ENCODE assay signal across 14 cellular contexts in the genomic region with DNA sequence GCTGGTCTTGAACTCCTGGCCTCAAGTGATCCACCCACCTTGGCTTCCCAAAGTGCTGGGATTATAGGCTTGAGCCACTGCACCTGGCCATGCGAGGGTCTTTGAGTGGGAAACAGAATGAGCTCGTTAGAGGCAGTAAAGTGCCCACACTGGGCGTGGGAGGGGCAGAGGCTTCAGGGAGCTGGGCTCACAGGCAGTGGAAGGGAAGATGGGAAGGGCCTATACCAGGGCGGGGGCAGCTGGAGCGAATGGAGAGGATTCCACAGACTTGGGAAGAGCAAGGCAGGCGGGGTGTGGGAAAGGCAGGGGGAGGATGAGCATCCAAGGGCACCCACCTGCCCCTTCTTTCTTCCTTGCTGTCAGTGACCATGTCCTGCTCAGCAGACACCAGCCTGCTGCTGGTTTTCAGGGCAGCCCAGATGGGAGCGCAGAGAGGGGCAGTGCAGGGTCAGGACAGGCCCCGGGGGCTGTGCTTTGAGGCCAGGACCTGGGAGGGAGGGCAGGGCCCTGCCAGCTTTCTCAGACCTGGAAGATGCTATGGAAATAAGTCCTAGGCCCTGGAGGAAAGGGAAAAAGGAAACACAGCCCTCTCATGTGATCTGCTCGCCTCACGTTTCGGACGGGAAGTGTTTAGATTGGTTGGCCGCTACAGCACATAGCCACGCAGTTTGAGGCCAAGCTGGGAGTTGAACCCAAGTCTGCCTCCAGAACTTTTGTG. TPM values are rescaled to one million over a fixed set of nuclear protein-coding genes. Genes with fewer than 3 reads are reported as not detected.
A peak's percentile ranks its signal among the peaks of the same experiment; 100 is the strongest.
DNase-seq lines count a peak whose midpoint lies in the region; ATAC-seq and TF ChIP-seq lines count a peak whose summit lies in the region.
"Had no signal": no experiment of that assay in that cellular context is flagged by ENCODE, and none has a peak within 500 bp of the region (broad histone marks: within the 10 kb centered on the region; RNA-seq: fewer than 3 reads in every experiment).

No MANE protein-coding gene starts in this region.

- no peak for TF ChIP-seq CTCF in DND-41 (IDR thresholded peaks at IDR 0.05; ENCODE audit: borderline replicate concordance, extremely low read depth, low read length, poor library complexity, severe bottlenecking)
- no peak for TF ChIP-seq CTCF in neural progenitor cell (IDR thresholded peaks at IDR 0.05)

- H3K9me3 ChIP-seq in DND-41 (ENCODE audit: insufficient read depth, low read length, severe bottlenecking) (no peaks in the 10 kb centered on the region), neural progenitor cell (ENCODE audit: low read depth) (no peaks in the 10 kb centered on the region)
- H3K9me3 ChIP-seq: BE2C had no signal

- H4K20me1 ChIP-seq in DND-41 (ENCODE audit: insufficient read depth, low read length) (peaks cover 22% of the 10 kb centered on the region), neural progenitor cell (ENCODE audit: low read depth) (peaks cover 19% of the 10 kb centered on the region)

- peaks cover 16% of the 10 kb centered on the region for H3K4me1 Mint-ChIP-seq in neural progenitor cell
- H3K4me1 Mint-ChIP-seq in activated T-cell treated with anti-CD3 and anti-CD28 coated beads, Interleukin-2, amount 50 U/mL, for 4 hours (ENCODE audit: low read depth) = no peaks in the 10 kb centered on the region

- no peaks in the 10 kb centered on the region for H3K9me3 Mint-ChIP-seq in neural progenitor cell
- H3K9me3 Mint-ChIP-seq in activated T-cell treated with anti-CD3 and anti-CD28 coated beads, Interleukin-2, amount 50 U/mL, for 4 hours = no peaks in the 10 kb centered on the region

- peak overlapping the region; percentile 40 for H3K4me3 Mint-ChIP-seq in neural progenitor cell
- H3K4me3 Mint-ChIP-seq in activated T-cell treated with anti-CD3 and anti-CD28 coated beads, Interleukin-2, amount 50 U/mL, for 4 hours = no peak overlapping the region

- peaks cover 33% of the 10 kb centered on the region for H3K36me3 Mint-ChIP-seq in neural progenitor cell
- peaks cover 18% of the 10 kb centered on the region for H3K36me3 Mint-ChIP-seq in activated T-cell treated with anti-CD3 and anti-CD28 coated beads, Interleukin-2, amount 50 U/mL, for 4 hours (ENCODE audit: insufficient read depth)

- H3K4me3 ChIP-seq in DND-41 (ENCODE audit: low read depth in 1 of 2, low read length in 2 of 2) = no peak overlapping the region
- H3K4me3 ChIP-seq in neural progenitor cell = no peak overlapping the region
- H3K4me3 ChIP-seq: tibial nerve had no signal

- no peaks in the 10 kb centered on the region for H3K27me3 ChIP-seq in DND-41 (ENCODE audit: insufficient read depth, low read length, poor library complexity)
- H3K27me3 ChIP-seq in neural progenitor cell = peaks cover 16% of the 10 kb centered on the region
- H3K27me3 ChIP-seq: BE2C had no signal

- H3K79me2 ChIP-seq in DND-41 (ENCODE audit: insufficient read depth, low read length) (no peaks in the 10 kb centered on the region), neural progenitor cell (ENCODE audit: low read depth) (no peaks in the 10 kb centered on the region)

- peak; percentile 15; the same call in 1 of the 3 replicates for ATAC-seq in DND-41 (ENCODE audit: insufficient read depth, low read depth)
- ATAC-seq in activated T-cell treated with anti-CD3 and anti-CD28 coated beads, Interleukin-2, amount 50 U/mL, for 4 hours = no peak
- ATAC-seq: foreskin keratinocyte had no signal

- H3K27ac ChIP-seq in DND-41 (ENCODE audit: low read length) (no peak overlapping the region), neural progenitor cell (peak overlapping the region; percentile 55)
- H3K27ac ChIP-seq: foreskin keratinocyte had no signal

- H3K4me1 ChIP-seq in DND-41 (ENCODE audit: insufficient read depth, low read length) (no peaks in the 10 kb centered on the region), neural progenitor cell (no peaks in the 10 kb centered on the region)
- H3K4me1 ChIP-seq: foreskin keratinocyte had no signal

- H3K4me2 ChIP-seq in DND-41 (ENCODE audit: insufficient read depth, low read length) (no peak overlapping the region), neural progenitor cell (no peak overlapping the region)

- peaks cover 3% of the 10 kb centered on the region for H3K27me3 Mint-ChIP-seq in neural progenitor cell (ENCODE audit: insufficient read depth, low read depth)
- no peaks in the 10 kb centered on the region for H3K27me3 Mint-ChIP-seq in activated T-cell treated with anti-CD3 and anti-CD28 coated beads, Interleukin-2, amount 50 U/mL, for 4 hours (ENCODE audit: low read depth)

- peak overlapping the region; percentile 59 for H3K27ac Mint-ChIP-seq in neural progenitor cell

- H2AFZ ChIP-seq in DND-41 (ENCODE audit: low read depth, low read length) (no peak overlapping the region), neural progenitor cell (replicated peaks) (no peak overlapping the region)

- no peak for DNase-seq in DND-41
- DNase-seq in M059J (ENCODE audit: low read depth) = peak; percentile 18
- peak; percentile 34 for DNase-seq in cerebellar cortex (ENCODE audit: low spot score)
- DNase-seq in neural progenitor cell (ENCODE audit: low spot score) = no peak
- no peak for DNase-seq in activated T-cell treated with anti-CD3 and anti-CD28 coated beads, Interleukin-2, amount 50 U/mL, for 4 hours
- DNase-seq in GM03348 (ENCODE audit: low spot score) = no peak
- DNase-seq in amygdala (lab: John Stamatoyannopoulos, UW) = no peak
- no peak for DNase-seq in NCI-H2196 (lab: John Stamatoyannopoulos, UW; ENCODE audit: unreplicated experiment)
- DNase-seq: activated CD4-positive, CD25-positive, alpha-beta regulatory T cell treated with anti-CD3 and anti-CD28 coated beads, Interleukin-2, amount 50 U/mL, for 72 hours; BE2C; foreskin keratinocyte; NCI-H146; NCI-H446 treated with DMSO at 0.1 percent for 48 hours had no signal

- no peak overlapping the region for H3K9ac ChIP-seq in DND-41 (ENCODE audit: low read depth, low read length)
- no peak overlapping the region for H3K9ac ChIP-seq in neural progenitor cell

- peaks cover 37% of the 10 kb centered on the region for H3F3A ChIP-seq in neural progenitor cell (ENCODE audit: low read depth)

- H3K36me3 ChIP-seq in DND-41 (ENCODE audit: insufficient read depth, low read length) (peaks cover 38% of the 10 kb centered on the region), neural progenitor cell (peaks cover 3% of the 10 kb centered on the region)

RNA-seq across cellular contexts. Expression of a gene that starts 4.3 kb away (rescaled TPM):
- 0.10 and 0.12 TPM in 2 replicates for total RNA-seq in M059J (2014; rRNA removed; shearing (Covaris generic))
- 1.1 and 5.8 TPM in 2 replicates for total RNA-seq in neural progenitor cell (ENCODE audit: low replicate concordance)
- under 1 TPM; 0.38 to 0.68 (median 0.58) TPM for total RNA-seq in activated T-cell treated with anti-CD3 and anti-CD28 coated beads, Interleukin-2, amount 50 U/mL, for 4 hours

Comparison
In these comparisons a context has a peak if more than half of its experiments do, and no peak if none do; other contexts are left out.
1. DNase-seq: peak in M059J (single experiment) and cerebellar cortex (single experiment); none in DND-41 (single experiment), neural progenitor cell (single experiment), activated T-cell treated with anti-CD3 and anti-CD28 coated beads, Interleukin-2, amount 50 U/mL, for 4 hours (single experiment), GM03348 (single experiment), amygdala (0 of 56) and NCI-H2196 (single experiment).